24 cellular contexts compared by ENCODE assay signal in genomic region chr1:189185077-189185476, GRCh38.
A peak's percentile ranks its signal among the peaks of the same experiment; 100 is the strongest.
DNase-seq lines count a peak whose midpoint lies in the region; ATAC-seq, FAIRE-seq and TF ChIP-seq lines count a peak whose summit lies in the region.
"Had no signal": no experiment of that assay in that cellular context is flagged by ENCODE, and none has a peak within 500 bp of the region (broad histone marks: within the 10 kb centered on the region; RNA-seq: fewer than 3 reads in every experiment).

No MANE protein-coding gene starts in this region.

- no peaks in the 10 kb centered on the region for H3F3A ChIP-seq in GM23338 (replicated peaks; ENCODE audit: low read depth)

- no peak overlapping the region for H3K9ac ChIP-seq in IMR-90 (ENCODE audit: low read depth, low read length)

- no peaks in the 10 kb centered on the region for H3K9me1 ChIP-seq in IMR-90 (ENCODE audit: insufficient read depth, low read length)

- H3K27ac ChIP-seq in GM23338 (ENCODE audit: low read depth) (no peak overlapping the region), IMR-90 (ENCODE audit: insufficient read depth, low read length) (no peak overlapping the region)
- H3K27ac ChIP-seq: A549 had no signal

- no peak overlapping the region for H4K8ac ChIP-seq in IMR-90 (ENCODE audit: low read depth in 2 of 2, low read length in 2 of 2)

- ATAC-seq in GM23338 (no peak), IMR-90 (ENCODE audit: low read depth) (no peak), omental fat pad (ENCODE audit: low FRiP score) (no peak)
- no peak for ATAC-seq in activated T-cell treated with anti-CD3 and anti-CD28 coated beads, Interleukin-2, amount 50 U/mL, for 72 hours (replicated peaks in 1 of 2)
- ATAC-seq: A549, PC-3, SK-N-SH treated with all-trans-retinoic acid at 6 μM for 48 hours, T-cell had no signal

- no peak overlapping the region for H3K4ac ChIP-seq in IMR-90 (ENCODE audit: low read depth, low read length)

- no peaks in the 10 kb centered on the region for H3K27me3 Mint-ChIP-seq in GM23338 (ENCODE audit: insufficient read depth, low read depth, poor library complexity)
- H3K27me3 Mint-ChIP-seq in activated T-cell treated with anti-CD3 and anti-CD28 coated beads, Interleukin-2, amount 50 U/mL, for 72 hours (ENCODE audit: low read depth), result no peaks in the 10 kb centered on the region
- H3K27me3 Mint-ChIP-seq: CD4-positive, alpha-beta memory T cell; T-cell had no signal

- H3K4me1 Mint-ChIP-seq in GM23338, result peaks cover 7% of the 10 kb centered on the region; the same call in 2 of the 3 replicates
- H3K4me1 Mint-ChIP-seq in activated T-cell treated with anti-CD3 and anti-CD28 coated beads, Interleukin-2, amount 50 U/mL, for 72 hours (ENCODE audit: low read depth), result no peaks in the 10 kb centered on the region
- H3K4me1 Mint-ChIP-seq: CD4-positive, alpha-beta memory T cell; T-cell had no signal

- H3K79me2 ChIP-seq in GM23338 (replicated peaks; ENCODE audit: insufficient read depth), result no peaks in the 10 kb centered on the region

- TF ChIP-seq POLR2A in IMR-90 (IDR thresholded peaks at IDR 0.05; ENCODE audit: low read depth, low read length), result no peak

- no peaks in the 10 kb centered on the region for H3K9me2 ChIP-seq in GM23338 (ENCODE audit: insufficient read depth)

- H2AK5ac ChIP-seq in IMR-90 (ENCODE audit: low read depth, low read length), result no peak overlapping the region

- CTCF ChIA-PET in IMR-90 (lab: Yijun Ruan, JAX), result no interaction called here

- H4K5ac ChIP-seq in IMR-90 (ENCODE audit: low read depth, low read length), result no peak overlapping the region

- no peaks in the 10 kb centered on the region for H3K36me3 Mint-ChIP-seq in GM23338 (ENCODE audit: low read depth)
- H3K36me3 Mint-ChIP-seq in activated T-cell treated with anti-CD3 and anti-CD28 coated beads, Interleukin-2, amount 50 U/mL, for 72 hours (ENCODE audit: insufficient read depth in 2 of 2), result no peaks in the 10 kb centered on the region
- H3K36me3 Mint-ChIP-seq: CD4-positive, alpha-beta memory T cell; T-cell had no signal

- no peak overlapping the region for H3K4me2 ChIP-seq in GM23338
- H3K4me2 ChIP-seq in IMR-90 (ENCODE audit: low read depth, low read length), result no peak overlapping the region
- H3K4me2 ChIP-seq: A549 had no signal

- H3K4me3 Mint-ChIP-seq in GM23338, result no peak overlapping the region
- no peak overlapping the region for H3K4me3 Mint-ChIP-seq in activated T-cell treated with anti-CD3 and anti-CD28 coated beads, Interleukin-2, amount 50 U/mL, for 72 hours
- H3K4me3 Mint-ChIP-seq: CD4-positive, alpha-beta memory T cell; HFFc6; T-cell had no signal

- no peak overlapping the region for H2BK15ac ChIP-seq in IMR-90 (ENCODE audit: low read depth, low read length)

- DNase-seq in GM23338 (ENCODE audit: low spot score) (peak; percentile 49), IMR-90 (peak; percentile 17), iPS-NIHi11 (ENCODE audit: low spot score) (peak; percentile 14), HUDEP-2 (lab: John Stamatoyannopoulos, UW; ENCODE audit: unreplicated experiment in 76 of 76) (no peak), omental fat pad (ENCODE audit: low spot score) (no peak)
- DNase-seq in activated T-cell treated with anti-CD3 and anti-CD28 coated beads, Interleukin-2, amount 50 U/mL, for 72 hours, result no peak
- DNase-seq: C1 segment of cervical spinal cord; CD4-positive, alpha-beta memory T cell; COR-L47; DMS79 treated with DMSO at 0.1 percent for 48 hours; HFFc6; NCI-H1092; NCI-H1436; NCI-H187; NCI-H2081 treated with DMSO at 0.1 percent for 48 hours; NCI-H774; NK-92 treated with Interleukin-12 subunit alpha and Interleukin-12 subunit beta, amount 100 ng/mL, for 24 hours; PC-3; T-cell had no signal

- H3K4me3 ChIP-seq in GM23338, result no peak overlapping the region
- no peak overlapping the region for H3K4me3 ChIP-seq in IMR-90 (ENCODE audit: insufficient read depth, low read depth, low read length)
- H3K4me3 ChIP-seq: A549 had no signal

- POLR2A ChIA-PET in IMR-90 (lab: Charles Lee; ENCODE audit: unreplicated experiment), result no interaction called here

- H4K91ac ChIP-seq in IMR-90 (ENCODE audit: insufficient read depth, low read depth, low read length), result no peak overlapping the region

- no peak overlapping the region for H3K56ac ChIP-seq in IMR-90 (ENCODE audit: extremely low read depth, insufficient read depth, low read length)

- no peak for TF ChIP-seq RAD21 in IMR-90 (IDR thresholded peaks at IDR 0.05; ENCODE audit: low read length)

- dilution Hi-C loops in IMR-90 (cut with HindIII; ENCODE audit: low sequenced_read_pairs, unreplicated experiment), result no loop called here

- intact Hi-C loops in IMR-90 (cut with micrococcal nuclease), result no loop called here

- BruUV-seq in IMR-90 (replicated peaks; lab: Mats Ljungman, UMichigan), result no TSS peak

- H3K14ac ChIP-seq in IMR-90 (replicated peaks; ENCODE audit: low read depth, low read length), result no peak overlapping the region

- no peaks in the 10 kb centered on the region for H3K9me3 Mint-ChIP-seq in GM23338
- H3K9me3 Mint-ChIP-seq in activated T-cell treated with anti-CD3 and anti-CD28 coated beads, Interleukin-2, amount 50 U/mL, for 72 hours, result peaks cover 2 to 3% of the 10 kb centered on the region in 2 donors

- peak; percentile 46 for FAIRE-seq in TTC549 (lab: Jason Lieb, UNC)
- FAIRE-seq: A549, GM12892, H54 had no signal

- no peak overlapping the region for H2BK20ac ChIP-seq in IMR-90 (ENCODE audit: low read depth, low read length)

- no peak overlapping the region for H3K23ac ChIP-seq in IMR-90 (ENCODE audit: low read depth, low read length)

- H4K20me1 ChIP-seq in GM23338 (replicated peaks; ENCODE audit: insufficient read depth) (no peaks in the 10 kb centered on the region), IMR-90 (ENCODE audit: insufficient read depth, low read length) (no peaks in the 10 kb centered on the region)

- H3K9me3 ChIP-seq in IMR-90 (ENCODE audit: control insufficient read depth, insufficient read depth, low read length), result no peaks in the 10 kb centered on the region
- H3K9me3 ChIP-seq: A549 had no signal

- TF ChIP-seq CTCF in GM23338 (conservative IDR thresholded peaks at IDR 0.05; ENCODE audit: low read depth in 2 of 2) (no peak), IMR-90 (conservative IDR thresholded peaks at IDR 0.05; ENCODE audit: low read depth, low read length) (no peak), omental fat pad (IDR thresholded peaks at IDR 0.05) (no peak)

- no peak overlapping the region for H2BK120ac ChIP-seq in IMR-90 (ENCODE audit: low read depth, low read length)

- H2AFZ ChIP-seq in GM23338, result no peak overlapping the region
- H2AFZ ChIP-seq in IMR-90 (replicated peaks; ENCODE audit: low read length, poor library complexity), result no peak overlapping the region

- H2AK9ac ChIP-seq in IMR-90 (replicated peaks; ENCODE audit: low read depth, low read length, poor library complexity), result no peak overlapping the region

- no CpG with 5 or more reads among the region's 2 CpGs for WGBS in IMR-90 (ENCODE audit: extremely low coverage in 2 of 2, insufficient read length in 1 of 2), 2 experiments

- in situ Hi-C loops in IMR-90 (cut with MboI; ENCODE audit: low sequenced_read_pairs), result no loop called here

- peaks cover 3% of the 10 kb centered on the region; the same call in 1 of the 2 replicates for H3K4me1 ChIP-seq in GM23338 (ENCODE audit: insufficient read depth)
- H3K4me1 ChIP-seq in IMR-90 (ENCODE audit: control insufficient read depth, insufficient read depth, low read length), result no peaks in the 10 kb centered on the region
- H3K4me1 ChIP-seq: A549 had no signal

- H3K79me1 ChIP-seq in IMR-90 (ENCODE audit: low read depth in 1 of 2, low read length in 2 of 2), result no peaks in the 10 kb centered on the region

- H3K27me3 ChIP-seq in GM23338 (ENCODE audit: insufficient read depth), result no peaks in the 10 kb centered on the region
- H3K27me3 ChIP-seq in IMR-90 (ENCODE audit: control insufficient read depth, insufficient read depth, low read length), result no peaks in the 10 kb centered on the region

- no peaks in the 10 kb centered on the region for H3K36me3 ChIP-seq in GM23338 (ENCODE audit: insufficient read depth)
- no peaks in the 10 kb centered on the region for H3K36me3 ChIP-seq in IMR-90 (ENCODE audit: control insufficient read depth, insufficient read depth, low read length)

- no peak overlapping the region for H2BK5ac ChIP-seq in IMR-90 (ENCODE audit: low read depth, low read length, poor library complexity, severe bottlenecking)

- H3K27ac Mint-ChIP-seq in GM23338, result no peak overlapping the region
- H3K27ac Mint-ChIP-seq in activated T-cell treated with anti-CD3 and anti-CD28 coated beads, Interleukin-2, amount 50 U/mL, for 72 hours, result no peak overlapping the region
- H3K27ac Mint-ChIP-seq: CD4-positive, alpha-beta memory T cell; HFFc6; T-cell had no signal

- no peak overlapping the region for H3K18ac ChIP-seq in IMR-90 (ENCODE audit: low read depth, low read length)

TF ChIP-seq in GM23338, 12 proteins besides CTCF, POLR2A, EP300 and RAD21 (continues in another document):
- TF ChIP-seq NANOG (IDR thresholded peaks at IDR 0.05; ENCODE audit: borderline replicate concordance), result 0 out of 2 replicates have a peak, but pooled peaks have one; percentile 45

TF ChIP-seq in IMR-90, 13 proteins besides CTCF, POLR2A, EP300 and RAD21 (continues in another document):
- TF ChIP-seq MAZ (IDR thresholded peaks at IDR 0.05; ENCODE audit: borderline replicate concordance, low read depth, low read length) (no peak), CEBPB (IDR thresholded peaks at IDR 0.05; ENCODE audit: low read depth, low read length) (no peak), SMC3 (IDR thresholded peaks at IDR 0.05; ENCODE audit: low read depth, low read length) (no peak), BHLHE40 (IDR thresholded peaks at IDR 0.05; ENCODE audit: low read depth, low read length) (no peak), MAFK (IDR thresholded peaks at IDR 0.05; ENCODE audit: low read depth, low read length) (no peak), FOS (IDR thresholded peaks at IDR 0.05; ENCODE audit: low read depth, low read length) (no peak), USF2 (IDR thresholded peaks at IDR 0.05; ENCODE audit: low read depth, low read length) (no peak)
- TF ChIP-seq, protein P1, sequence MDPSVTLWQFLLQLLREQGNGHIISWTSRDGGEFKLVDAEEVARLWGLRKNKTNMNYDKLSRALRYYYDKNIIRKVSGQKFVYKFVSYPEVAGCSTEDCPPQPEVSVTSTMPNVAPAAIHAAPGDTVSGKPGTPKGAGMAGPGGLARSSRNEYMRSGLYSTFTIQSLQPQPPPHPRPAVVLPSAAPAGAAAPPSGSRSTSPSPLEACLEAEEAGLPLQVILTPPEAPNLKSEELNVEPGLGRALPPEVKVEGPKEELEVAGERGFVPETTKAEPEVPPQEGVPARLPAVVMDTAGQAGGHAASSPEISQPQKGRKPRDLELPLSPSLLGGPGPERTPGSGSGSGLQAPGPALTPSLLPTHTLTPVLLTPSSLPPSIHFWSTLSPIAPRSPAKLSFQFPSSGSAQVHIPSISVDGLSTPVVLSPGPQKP (IDR thresholded peaks at IDR 0.05; ENCODE audit: borderline replicate concordance, low read depth, low read length), result no peak

Comparison
In these comparisons a context has a peak if more than half of its experiments do, and no peak if none do; other contexts are left out.
1. DNase-seq: peak in GM23338 (single experiment), IMR-90 (single experiment) and iPS-NIHi11 (single experiment); none in HUDEP-2 (0 of 76), activated T-cell treated with anti-CD3 and anti-CD28 coated beads, Interleukin-2, amount 50 U/mL, for 72 hours (0 of 2) and omental fat pad (single experiment).